ENCODE assay signal across 19 cellular contexts in the genomic region with DNA sequence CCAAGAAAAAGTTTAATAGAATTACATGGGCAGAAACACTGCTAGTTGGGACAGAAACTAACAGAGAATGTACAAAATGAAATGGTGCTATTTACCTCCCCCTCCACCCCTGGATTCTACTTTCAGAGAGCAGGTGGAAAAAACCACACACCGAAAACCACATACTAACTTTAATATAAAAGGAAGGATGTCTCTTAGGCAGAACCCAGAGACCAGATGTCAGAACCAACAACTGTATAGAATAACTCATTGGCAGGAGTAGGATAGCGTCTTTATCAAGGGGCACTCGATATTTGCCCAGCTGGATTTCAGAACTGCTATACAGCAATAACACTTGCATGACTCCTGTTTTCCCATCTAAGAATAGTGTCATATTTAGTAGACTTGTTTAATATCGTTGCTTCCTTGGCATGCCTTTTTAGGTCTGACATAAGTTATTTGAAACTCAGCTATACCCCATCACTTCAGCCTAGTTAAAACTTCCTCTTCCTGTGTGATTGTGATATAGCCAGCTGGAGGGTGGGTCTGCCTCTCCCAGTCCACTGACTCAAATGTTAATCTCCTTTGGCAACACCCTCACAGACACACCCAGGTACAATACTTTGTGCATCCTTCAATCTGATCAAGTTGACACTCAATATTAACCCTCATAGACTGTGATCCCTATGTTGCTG. TPM values are rescaled to one million over a fixed set of nuclear protein-coding genes. Genes with fewer than 3 reads are reported as not detected.
DNase-seq lines count a peak whose midpoint lies in the region; ATAC-seq and TF ChIP-seq lines count a peak whose summit lies in the region.
"Had no signal": no experiment of that assay in that cellular context is flagged by ENCODE, and none has a peak within 500 bp of the region (broad histone marks: within the 10 kb centered on the region; RNA-seq: fewer than 3 reads in every experiment).

No MANE protein-coding gene starts in this region.

- 35% methylated on average over 4 of the region's 4 CpGs for WGBS in liver

- peaks cover 0 to 55% (median 43%) of the 10 kb centered on the region in 4 donors for H3K4me1 ChIP-seq in liver (ENCODE audit: control insufficient read depth in 4 of 4, insufficient read depth in 4 of 4, low read length in 3 of 4)
- H3K4me1 ChIP-seq: HAP-1 had no signal

- H3K27me3 ChIP-seq in liver (ENCODE audit: control insufficient read depth in 4 of 4, insufficient read depth in 4 of 4, low read length in 3 of 4): no peaks in the 10 kb centered on the region

- H3K9me3 ChIP-seq in liver (ENCODE audit: control insufficient read depth in 4 of 4, low read length in 3 of 4): no peaks in the 10 kb centered on the region
- H3K9me3 ChIP-seq: HAP-1 had no signal

- peak overlapping the region; percentile 54 to 80 (median 77) for H3K4me3 ChIP-seq in liver (ENCODE audit: low read depth in 1 of 3, low read length in 3 of 3)
- H3K4me3 ChIP-seq: HAP-1 had no signal

- DNase-seq in stimulated activated naive CD8-positive, alpha-beta T cell treated with anti-CD3 and anti-CD28 coated beads, Interleukin-15, Interleukin-2, amounts not matched to agents 100 U/mL and 50 U/mL, for 24 hours: no peak
- no peak for DNase-seq in stimulated activated naive CD8-positive, alpha-beta T cell treated with anti-CD3 and anti-CD28 coated beads, Interleukin-15, amount 100 ng/mL, for 72 hours
- DNase-seq in DMS79 treated with DMSO at 0.1 percent for 48 hours (lab: John Stamatoyannopoulos, UW) (no peak), GM19240 (ENCODE audit: insufficient read length, low spot score) (no peak)
- DNase-seq: C1 segment of cervical spinal cord; CD8-positive, alpha-beta memory T cell; NCI-H1105; NCI-H1694; NCI-H2081 treated with DMSO at 0.1 percent for 48 hours; NCI-H510A; NCI-H748 treated with DMSO at 0.1 percent for 48 hours; NK-92 treated with Interleukin-12 subunit alpha and Interleukin-12 subunit beta, amount 100 ng/mL, for 24 hours had no signal

- TF ChIP-seq CTCF in VCaP (conservative IDR thresholded peaks at IDR 0.05) (no peak), liver (IDR thresholded peaks at IDR 0.05; ENCODE audit: low read depth, low read length, missing input control) (no peak)

- no peak for TF ChIP-seq RAD21 in liver (IDR thresholded peaks at IDR 0.05)

- H3K36me3 ChIP-seq in liver (ENCODE audit: control insufficient read depth in 4 of 4, insufficient read depth in 3 of 4, low read depth in 1 of 4, low read length in 3 of 4): peaks cover 2 to 19% (median 15%) of the 10 kb centered on the region in 4 donors
- H3K36me3 ChIP-seq: HAP-1 had no signal

- H3K4me3 Mint-ChIP-seq in stimulated activated naive CD8-positive, alpha-beta T cell treated with anti-CD3 and anti-CD28 coated beads, Interleukin-15, amount 100 ng/mL, for 72 hours: no peak overlapping the region
- H3K4me3 Mint-ChIP-seq: CD8-positive, alpha-beta memory T cell had no signal

- H3K9me3 Mint-ChIP-seq in stimulated activated naive CD8-positive, alpha-beta T cell treated with anti-CD3 and anti-CD28 coated beads, Interleukin-15, amount 100 ng/mL, for 72 hours: no peaks in the 10 kb centered on the region

- peaks cover 22% of the 10 kb centered on the region for H3K27me3 Mint-ChIP-seq in stimulated activated naive CD8-positive, alpha-beta T cell treated with anti-CD3 and anti-CD28 coated beads, Interleukin-15, amount 100 ng/mL, for 72 hours

- peak overlapping the region; percentile 63 to 79 for H3K9ac ChIP-seq in liver (ENCODE audit: low read depth in 1 of 2, low read length in 2 of 2)

- peak; percentile 9 for ATAC-seq in stimulated activated naive CD8-positive, alpha-beta T cell treated with anti-CD3 and anti-CD28 coated beads, Interleukin-15, Interleukin-2, amounts not matched to agents 100 U/mL and 50 U/mL, for 24 hours
- no peak for ATAC-seq in stimulated activated naive CD8-positive, alpha-beta T cell treated with anti-CD3 and anti-CD28 coated beads, Interleukin-15, amount 100 ng/mL, for 72 hours
- no peak for ATAC-seq in HG03460 (IDR thresholded peaks at IDR 0.05; ENCODE audit: unreplicated experiment)
- ATAC-seq: Right ventricle myocardium inferior had no signal

- no peak overlapping the region for H3K27ac Mint-ChIP-seq in stimulated activated naive CD8-positive, alpha-beta T cell treated with anti-CD3 and anti-CD28 coated beads, Interleukin-15, amount 100 ng/mL, for 72 hours
- H3K27ac Mint-ChIP-seq: CD8-positive, alpha-beta memory T cell had no signal

- H3K27ac ChIP-seq in VCaP (peak overlapping the region; percentile 85), liver (ENCODE audit: low read depth in 1 of 2, low read length in 2 of 2) (peak overlapping the region; percentile 73 to 89)

- H3K4me1 Mint-ChIP-seq in stimulated activated naive CD8-positive, alpha-beta T cell treated with anti-CD3 and anti-CD28 coated beads, Interleukin-15, amount 100 ng/mL, for 72 hours: peaks cover 17% of the 10 kb centered on the region

TF ChIP-seq in liver, 16 proteins besides CTCF, POLR2A, EP300 and RAD21:
- TF ChIP-seq NR2F2 (IDR thresholded peaks at IDR 0.05): no peak
- no peak for TF ChIP-seq EGR1 (IDR thresholded peaks at IDR 0.05; ENCODE audit: low read depth in 2 of 2)
- TF ChIP-seq HNF4G (IDR thresholded peaks at IDR 0.05): no peak
- TF ChIP-seq, protein P1, sequence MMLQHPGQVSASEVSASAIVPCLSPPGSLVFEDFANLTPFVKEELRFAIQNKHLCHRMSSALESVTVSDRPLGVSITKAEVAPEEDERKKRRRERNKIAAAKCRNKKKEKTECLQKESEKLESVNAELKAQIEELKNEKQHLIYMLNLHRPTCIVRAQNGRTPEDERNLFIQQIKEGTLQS (IDR thresholded peaks at IDR 0.05): no peak
- TF ChIP-seq SP1 (IDR thresholded peaks at IDR 0.05): no peak

RNA-seq across cellular contexts. Expression of a gene that starts 1.2 kb away (rescaled TPM):
- 10 to 100 TPM; 28.4 to 35.3 TPM for total RNA-seq in liver
- polyA plus RNA-seq in liver: 10 to 100 TPM in 1 of 2 donors, 1 to 10 TPM in 1; 3.3 to 13.3 TPM
- total RNA-seq: A673; CD8-positive, alpha-beta memory T cell; Right ventricle myocardium inferior; SK-MEL-5 had no signal
- polyA plus RNA-seq: CD8-positive, alpha-beta memory T cell had no signal
